Comparison of ENCODE assay signal across 1 cellular context in the genomic region with DNA sequence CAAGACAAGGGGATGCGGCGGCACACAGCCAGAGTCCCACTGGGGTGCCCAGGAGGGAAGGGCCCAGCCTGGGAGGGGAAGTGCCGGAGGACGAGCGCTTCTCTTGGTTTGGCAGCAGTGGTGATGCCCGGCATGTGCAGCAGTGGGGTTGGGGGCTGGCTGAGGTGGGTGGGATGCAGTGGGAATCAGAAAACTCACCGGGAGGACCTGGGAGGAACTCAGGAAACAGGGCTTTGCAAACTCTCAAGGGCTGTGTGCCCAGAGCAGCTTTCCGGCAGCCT.
TF ChIP-seq lines count a peak whose summit lies in the region.

No MANE protein-coding gene starts in this region.

TF ChIP-seq in GM23338, 12 proteins besides CTCF, POLR2A, EP300 and RAD21:
- no peak for TF ChIP-seq JUNB (IDR thresholded peaks at IDR 0.05; ENCODE audit: unreplicated experiment)
- no peak for TF ChIP-seq CREB1 (CRISPR knock-in tag; IDR thresholded peaks at IDR 0.05; ENCODE audit: low read depth)
- no peak for TF ChIP-seq EZH2phosphoT487 (IDR thresholded peaks at IDR 0.05; ENCODE audit: unreplicated experiment)
- no peak for TF ChIP-seq EZH2 (IDR thresholded peaks at IDR 0.05; ENCODE audit: low read depth, unreplicated experiment)
- no peak for TF ChIP-seq ZNF114 (CRISPR knock-in tag; IDR thresholded peaks at IDR 0.05)
- TF ChIP-seq ZNF331 (CRISPR knock-in tag; IDR thresholded peaks at IDR 0.05; ENCODE audit: low read depth): no peak
- no peak for TF ChIP-seq REST (IDR thresholded peaks at IDR 0.05; ENCODE audit: unreplicated experiment)
- TF ChIP-seq NANOG (IDR thresholded peaks at IDR 0.05; ENCODE audit: borderline replicate concordance): no peak
- TF ChIP-seq ETS1 (IDR thresholded peaks at IDR 0.05): no peak
- no peak for TF ChIP-seq STAT1 (IDR thresholded peaks at IDR 0.05; ENCODE audit: unreplicated experiment)
- no peak for TF ChIP-seq POLR2AphosphoS5 (IDR thresholded peaks at IDR 0.05; ENCODE audit: low read depth)
TF ChIP-seq in GM23338: peak in this region for 0.
